Comparison of ENCODE assay signal across 17 cellular contexts in genomic region chr2:190451561-190452176, GRCh38. TPM values are rescaled to one million over a fixed set of nuclear protein-coding genes. Genes with fewer than 3 reads are reported as not detected.
DNase-seq lines count a peak whose midpoint lies in the region; ATAC-seq and TF ChIP-seq lines count a peak whose summit lies in the region.
"Had no signal": no experiment of that assay in that cellular context is flagged by ENCODE, and none has a peak within 500 bp of the region (broad histone marks: within the 10 kb centered on the region; RNA-seq: fewer than 3 reads in every experiment).

No MANE protein-coding gene starts in this region.

- CTCF ChIA-PET in CD8-positive, alpha-beta T cell (lab: Charles Lee), result no interaction called here

- no peaks in the 10 kb centered on the region for H3K9me3 Mint-ChIP-seq in CD8-positive, alpha-beta T cell
- H3K9me3 Mint-ChIP-seq: activated naive CD4-positive, alpha-beta T cell treated with anti-CD3 and anti-CD28 coated beads, Interleukin-2, amount 50 U/mL, for 24 hours had no signal

- H3K9me3 ChIP-seq in CD8-positive, alpha-beta T cell (ENCODE audit: low read length), result no peaks in the 10 kb centered on the region
- H3K9me3 ChIP-seq in lung (ENCODE audit: control insufficient read depth in 2 of 2, insufficient read depth in 1 of 2, low read length in 1 of 2) (no peaks in the 10 kb centered on the region), spleen (peaks cover 0 to 5% (median 0%) of the 10 kb centered on the region in 8 donors)
- H3K9me3 ChIP-seq: esophagus muscularis mucosa, stomach had no signal

- H3K27ac ChIP-seq in CD8-positive, alpha-beta T cell (ENCODE audit: low read depth, low read length), result no peak overlapping the region
- H3K27ac ChIP-seq in lung (ENCODE audit: low read depth in 1 of 2, low read length in 1 of 2) (no peak overlapping the region), spleen (no peak overlapping the region)
- H3K27ac ChIP-seq: esophagus muscularis mucosa, PC-9, stomach had no signal

- H3K4me3 Mint-ChIP-seq in CD8-positive, alpha-beta T cell, result no peak overlapping the region
- H3K4me3 Mint-ChIP-seq: activated naive CD4-positive, alpha-beta T cell treated with anti-CD3 and anti-CD28 coated beads, Interleukin-2, amount 50 U/mL, for 24 hours had no signal

- peaks cover 64% of the 10 kb centered on the region for H3K4me1 Mint-ChIP-seq in CD8-positive, alpha-beta T cell (ENCODE audit: low read depth)

- intact Hi-C loops in CD8-positive, alpha-beta T cell (cut with DNase I, micrococcal nuclease), result no loop called here
- intact Hi-C loops in spleen (cut with DNase I; ENCODE audit: low total_unique reads), result no loop called here

- TF ChIP-seq POLR2A in spleen (IDR thresholded peaks at IDR 0.05), result no peak

- POLR2A ChIA-PET in CD8-positive, alpha-beta T cell (lab: Charles Lee), result no interaction called here

- peaks cover 58% of the 10 kb centered on the region for H3K36me3 Mint-ChIP-seq in CD8-positive, alpha-beta T cell

- peak overlapping the region; percentile 24 for H3K27ac Mint-ChIP-seq in CD8-positive, alpha-beta T cell
- H3K27ac Mint-ChIP-seq: activated naive CD4-positive, alpha-beta T cell treated with anti-CD3 and anti-CD28 coated beads, Interleukin-2, amount 50 U/mL, for 24 hours had no signal

- no peak for ATAC-seq in CD8-positive, alpha-beta T cell
- ATAC-seq in lung (ENCODE audit: insufficient read depth, low FRiP score) (peak; percentile 24), GM19455 (IDR thresholded peaks at IDR 0.05; ENCODE audit: unreplicated experiment) (no peak)

- no peak overlapping the region for H3K4me3 ChIP-seq in CD8-positive, alpha-beta T cell (ENCODE audit: low read depth, low read length)
- H3K4me3 ChIP-seq in lung, result no peak overlapping the region
- H3K4me3 ChIP-seq in spleen, result no peak overlapping the region
- H3K4me3 ChIP-seq: esophagus muscularis mucosa, PC-9, stomach had no signal

- peaks cover 4% of the 10 kb centered on the region for H3K4me1 ChIP-seq in CD8-positive, alpha-beta T cell (ENCODE audit: insufficient read depth, low read length)
- H3K4me1 ChIP-seq in lung (ENCODE audit: control insufficient read depth in 2 of 2, insufficient read depth in 2 of 2, low read length in 2 of 2) (peaks cover 2 to 4% of the 10 kb centered on the region in 2 donors), spleen (peaks cover 0 to 43% (median 10%) of the 10 kb centered on the region in 6 donors)

- no peak for TF ChIP-seq CTCF in CD8-positive, alpha-beta T cell (IDR thresholded peaks at IDR 0.05)
- TF ChIP-seq CTCF in lung (IDR thresholded peaks at IDR 0.05; ENCODE audit: control extremely low read depth, extremely low read depth) (no peak), spleen (IDR thresholded peaks at IDR 0.05 in 8 of 11, conservative IDR thresholded peaks at IDR 0.05 in 3 of 11) (no peak)

- 82 to 92% methylated on average over 2 of the region's 2 CpGs for WGBS in lung, 2 donors
- 78 to 88% (median 83%) methylated on average over 2 of the region's 2 CpGs for WGBS in spleen, 5 donors

- DNase-seq in CD8-positive, alpha-beta T cell, result no peak
- peak; percentile 63 for DNase-seq in LHCN-M2 (ENCODE audit: low read depth)
- DNase-seq in brain pericyte (ENCODE audit: low read depth, low spot score), result peak; percentile 39
- no peak for DNase-seq in lung (ENCODE audit: low spot score)
- DNase-seq in NCI-H524 treated with DMSO at 0.1 percent for 48 hours (lab: John Stamatoyannopoulos, UW), result no peak
- no peak for DNase-seq in SW480 (ENCODE audit: low spot score)
- DNase-seq in spleen, result no peak
- DNase-seq: C1 segment of cervical spinal cord, cortex of kidney, NCI-H1694 treated with DMSO at 0.1 percent for 48 hours, NCI-H446 treated with DMSO at 0.1 percent for 48 hours, PC-9, stomach, SW 1271 had no signal

- no peaks in the 10 kb centered on the region for H3K36me3 ChIP-seq in CD8-positive, alpha-beta T cell (ENCODE audit: insufficient read depth, low read length)
- H3K36me3 ChIP-seq in lung (ENCODE audit: control insufficient read depth in 2 of 2, insufficient read depth in 2 of 2, low read length in 2 of 2) (peaks cover under 1 to 2% of the 10 kb centered on the region in 2 donors), spleen (peaks cover 0 to 23% (median 0%) of the 10 kb centered on the region in 6 donors)

- no peaks in the 10 kb centered on the region for H3K27me3 ChIP-seq in CD8-positive, alpha-beta T cell (ENCODE audit: insufficient read depth, low read length)
- no peaks in the 10 kb centered on the region for H3K27me3 ChIP-seq in lung (ENCODE audit: control insufficient read depth, insufficient read depth)
- H3K27me3 ChIP-seq in spleen (replicated peaks in 1 of 7), result no peaks in the 10 kb centered on the region
- H3K27me3 ChIP-seq: esophagus muscularis mucosa, stomach had no signal

- H3K27me3 Mint-ChIP-seq in CD8-positive, alpha-beta T cell (ENCODE audit: low read depth), result no peaks in the 10 kb centered on the region
- H3K27me3 Mint-ChIP-seq: activated naive CD4-positive, alpha-beta T cell treated with anti-CD3 and anti-CD28 coated beads, Interleukin-2, amount 50 U/mL, for 24 hours had no signal

RNA-seq across cellular contexts. Expression of gene MFSD6, which starts 43.5 kb away (rescaled TPM):
- 10 to 100 TPM; 45.6 to 50.6 TPM for total RNA-seq in CD8-positive, alpha-beta T cell
- total RNA-seq in LHCN-M2 (2014; rRNA removed) (9.9 and 11.0 TPM in 2 replicates), lung (10 to 100 TPM; 57.3 to 61.7 TPM), spleen (100 to 1,000 TPM in 2 of 7 donors, 10 to 100 TPM in 5; 31.9 to 130 (median 59.8) TPM)
- polyA plus RNA-seq in LHCN-M2 (2012), result 3.0 TPM
- polyA plus RNA-seq in lung (10 to 100 TPM; 11.7 to 17.5 TPM), spleen (10 to 100 TPM in 1 of 3 donors, 1 to 10 TPM in 2; 5.0 to 10.1 (median 5.5) TPM)

Comparison
In these comparisons a context has a peak if more than half of its experiments do, and no peak if none do; other contexts are left out.
1. DNase-seq: peak in LHCN-M2 (single experiment) and brain pericyte (single experiment); none in CD8-positive, alpha-beta T cell (0 of 7), lung (single experiment), NCI-H524 treated with DMSO at 0.1 percent for 48 hours (single experiment), SW480 (single experiment) and spleen (single experiment).